In genomic region chr12:125110641-125111360, GRCh38 we compare ENCODE assay signal across 20 cellular contexts. TPM values are rescaled to one million over a fixed set of nuclear protein-coding genes. Genes with fewer than 3 reads are reported as not detected.
DNase-seq lines count a peak whose midpoint lies in the region; ATAC-seq and TF ChIP-seq lines count a peak whose summit lies in the region.
"Had no signal": no experiment of that assay in that cellular context is flagged by ENCODE, and none has a peak within 500 bp of the region (broad histone marks: within the 10 kb centered on the region; RNA-seq: fewer than 3 reads in every experiment).

No MANE protein-coding gene starts in this region.

- POLR2A ChIA-PET in PC-3 (lab: Charles Lee; ENCODE audit: unreplicated experiment) = interaction anchor here (0.7 kb wide), 1 partner anchor 13 kb away, joined by 4 read pairs; no protein-coding TSS in a partner anchor

- TF ChIP-seq CTCF in PC-3 (conservative IDR thresholded peaks at IDR 0.05; ENCODE audit: low read depth, low read length) = no peak
- TF ChIP-seq CTCF in prostate gland (IDR thresholded peaks at IDR 0.05) = no peak
- TF ChIP-seq CTCF in nephron progenitor cell (IDR thresholded peaks at IDR 0.05) = no peak

- no peaks in the 10 kb centered on the region for H3F3A ChIP-seq in PC-3 (ENCODE audit: low read length, unreplicated experiment)

- no peak overlapping the region for H3K4me3 Mint-ChIP-seq in nephron progenitor cell
- H3K4me3 Mint-ChIP-seq: activated B cell treated with CpG ODN at 0.5 μM for 24 hours; effector memory CD8-positive, alpha-beta T cell; immature natural killer cell; memory B cell; neural progenitor cell had no signal

- H3K27me3 ChIP-seq in PC-3 (ENCODE audit: low read length) (no peaks in the 10 kb centered on the region), prostate gland (replicated peaks; ENCODE audit: insufficient read depth) (no peaks in the 10 kb centered on the region)
- H3K27me3 ChIP-seq: body of pancreas, neural progenitor cell, testis had no signal

- H3K9me3 Mint-ChIP-seq in nephron progenitor cell = peaks cover 11% of the 10 kb centered on the region
- H3K9me3 Mint-ChIP-seq: activated B cell treated with CpG ODN at 0.5 μM for 24 hours; effector memory CD8-positive, alpha-beta T cell; immature natural killer cell; memory B cell; neural progenitor cell had no signal

- H3K79me2 ChIP-seq in PC-3 (ENCODE audit: low read length) = no peaks in the 10 kb centered on the region

- H3K9ac ChIP-seq in PC-3 (ENCODE audit: low read length) = no peak overlapping the region
- H3K9ac ChIP-seq: neural progenitor cell had no signal

- H2AFZ ChIP-seq in PC-3 (ENCODE audit: low read length) = no peak overlapping the region
- H2AFZ ChIP-seq: neural progenitor cell had no signal

- peak; percentile 21 for DNase-seq in GM04504 (ENCODE audit: low read depth)
- peak; percentile 33 for DNase-seq in PC-3
- peak; percentile 23 to 81 for DNase-seq in erythroblast (lab: John Stamatoyannopoulos, UW)
- peak; percentile 54 for DNase-seq in prostate gland (ENCODE audit: low spot score)
- no peak for DNase-seq in activated T-cell treated with anti-CD3 and anti-CD28 coated beads, Interleukin-2, amount 50 U/mL, for 48 hours
- DNase-seq in stimulated activated CD4-positive, alpha-beta T cell treated with anti-CD3 and anti-CD28 coated beads, Interleukin-2, amount 100 ng/mL, for 24 hours = no peak
- no peak for DNase-seq in nephron progenitor cell
- DNase-seq: activated B cell treated with CpG ODN at 0.5 μM for 24 hours; activated effector memory CD4-positive, alpha-beta T cell treated with Interleukin-2 at 50 U/mL for 16 hours; body of pancreas; effector memory CD8-positive, alpha-beta T cell; immature natural killer cell; NCI-H1930; NCI-H748 treated with DMSO at 0.1 percent for 48 hours; RPMI8226; T-helper 1 cell; testis had no signal

- peak; percentile 75 for ATAC-seq in PC-3
- ATAC-seq: body of pancreas; effector memory CD8-positive, alpha-beta T cell; HCT116 had no signal

- no peak overlapping the region for H3K27ac Mint-ChIP-seq in nephron progenitor cell
- H3K27ac Mint-ChIP-seq: activated B cell treated with CpG ODN at 0.5 μM for 24 hours, immature natural killer cell, memory B cell, neural progenitor cell had no signal

- H3K4me3 ChIP-seq in PC-3 (ENCODE audit: low read length) = no peak overlapping the region
- H3K4me3 ChIP-seq in prostate gland = no peak overlapping the region
- H3K4me3 ChIP-seq: body of pancreas, neural progenitor cell, testis had no signal

- H3K9me3 ChIP-seq in PC-3 (ENCODE audit: low read length) (no peaks in the 10 kb centered on the region), prostate gland (no peaks in the 10 kb centered on the region)
- H3K9me3 ChIP-seq: body of pancreas, testis had no signal

- H3K27ac ChIP-seq in PC-3 (ENCODE audit: low read length) (no peak overlapping the region), prostate gland (no peak overlapping the region)
- H3K27ac ChIP-seq: body of pancreas, neural progenitor cell, testis had no signal

- H4K20me1 ChIP-seq in PC-3 (ENCODE audit: low read length) = no peaks in the 10 kb centered on the region

- WGBS in prostate gland = 67% methylated on average over 14 of the region's 14 CpGs

- H3K36me3 Mint-ChIP-seq in nephron progenitor cell (ENCODE audit: low read depth) = peaks cover 49% of the 10 kb centered on the region

- no peak for TF ChIP-seq POLR2A in erythroblast (IDR thresholded peaks at IDR 0.05; ENCODE audit: low read length)
- no peak for TF ChIP-seq POLR2A in prostate gland (IDR thresholded peaks at IDR 0.05)

- BruUV-seq in PC-3 (replicated peaks; lab: Mats Ljungman, UMichigan) = no TSS peak

- peaks cover 47% of the 10 kb centered on the region for H3K36me3 ChIP-seq in PC-3 (ENCODE audit: low read depth, low read length)
- H3K36me3 ChIP-seq in prostate gland = peaks cover 0 to 3% of the 10 kb centered on the region in 2 donors
- H3K36me3 ChIP-seq: neural progenitor cell had no signal

- peaks cover 32% of the 10 kb centered on the region for H3K4me1 Mint-ChIP-seq in nephron progenitor cell
- H3K4me1 Mint-ChIP-seq: activated B cell treated with CpG ODN at 0.5 μM for 24 hours had no signal

- intact Hi-C loops in PC-3 (cut with micrococcal nuclease) = loop anchor here (2.0 kb wide), 1 partner anchor 30 kb away; no protein-coding TSS in a partner anchor
- intact Hi-C loops in prostate gland (cut with DNase I) = no loop called here

- H3K4me1 ChIP-seq in PC-3 (ENCODE audit: insufficient read depth, low read length) = no peaks in the 10 kb centered on the region
- no peaks in the 10 kb centered on the region for H3K4me1 ChIP-seq in prostate gland (replicated peaks)
- H3K4me1 ChIP-seq: body of pancreas, testis had no signal

- H3K27me3 Mint-ChIP-seq in nephron progenitor cell (ENCODE audit: low read depth, poor library complexity) = peaks cover 4% of the 10 kb centered on the region
- H3K27me3 Mint-ChIP-seq: activated B cell treated with CpG ODN at 0.5 μM for 24 hours; effector memory CD8-positive, alpha-beta T cell; memory B cell had no signal

- H3K9me2 ChIP-seq in PC-3 (replicated peaks; ENCODE audit: low read length) = no peaks in the 10 kb centered on the region

- CTCF ChIA-PET in PC-3 (lab: Charles Lee) = no interaction called here

- no peak overlapping the region for H3K4me2 ChIP-seq in PC-3 (ENCODE audit: low read length)
- H3K4me2 ChIP-seq: neural progenitor cell had no signal

RNA-seq across cellular contexts. Expression of gene AACS, which starts 45.6 kb away (rescaled TPM):
- total RNA-seq in PC-3 (2014; rRNA removed) (31.9 and 37.6 TPM in 2 replicates), prostate gland (10 to 100 TPM; 20.4 to 21.0 TPM)

Comparison
In these comparisons a context has a peak if more than half of its experiments do, and no peak if none do; other contexts are left out.
1. DNase-seq: peak in GM04504 (single experiment), PC-3 (single experiment), erythroblast (2 of 2) and prostate gland (single experiment); none in activated T-cell treated with anti-CD3 and anti-CD28 coated beads, Interleukin-2, amount 50 U/mL, for 48 hours (0 of 2), stimulated activated CD4-positive, alpha-beta T cell treated with anti-CD3 and anti-CD28 coated beads, Interleukin-2, amount 100 ng/mL, for 24 hours (0 of 2) and nephron progenitor cell (single experiment).